8 cellular contexts compared by ENCODE assay signal in the genomic region with DNA sequence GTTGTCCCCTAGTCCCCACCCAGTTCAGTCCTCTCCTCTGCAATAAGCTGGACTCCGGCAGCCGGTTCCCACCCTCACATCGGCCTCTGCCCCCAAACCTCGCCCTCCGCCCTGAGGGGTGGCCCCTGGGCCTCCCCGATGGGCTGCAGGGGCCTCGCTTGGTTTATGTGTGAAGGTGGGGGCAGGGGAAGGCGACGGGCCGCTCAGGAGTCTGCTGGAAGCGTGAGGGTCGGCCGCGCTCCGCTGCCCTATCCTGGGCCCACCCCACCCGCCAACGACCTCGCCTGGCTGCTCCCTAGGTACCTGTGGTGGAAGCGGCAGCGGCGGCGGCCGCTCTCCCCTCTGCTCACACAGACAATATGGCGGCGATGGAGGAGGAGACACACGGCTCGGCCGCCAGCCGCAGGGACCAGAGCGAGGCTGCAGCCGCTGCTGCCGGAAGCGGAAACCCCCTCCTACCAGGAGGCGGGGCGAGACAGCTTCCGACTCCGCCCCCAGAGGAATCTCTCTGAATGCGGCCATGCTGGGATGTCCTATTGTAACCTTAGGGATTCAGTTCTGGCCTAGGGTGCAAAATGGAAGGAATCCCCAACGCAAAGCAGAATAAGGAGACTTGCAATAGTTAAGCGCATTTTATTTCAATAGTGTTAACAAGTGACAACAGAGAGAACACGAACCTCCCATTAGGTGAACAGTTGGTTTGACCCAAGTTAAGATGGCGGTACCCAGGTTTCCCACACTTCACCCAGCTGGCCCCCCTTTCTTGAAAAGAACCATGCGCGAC. TPM values are rescaled to one million over a fixed set of nuclear protein-coding genes. Genes with fewer than 3 reads are reported as not detected.
DNase-seq lines count a peak whose midpoint lies in the region; ATAC-seq and TF ChIP-seq lines count a peak whose summit lies in the region.

A gene (minus strand): TSS at position 422 of the 784 bp plus-strand sequence. CDS start 35,239 bp downstream, outside the sequence.

- H3K27me3 ChIP-seq in WERI-Rb-1 (ENCODE audit: insufficient read depth, low read depth, severe bottlenecking) (no peaks in the 10 kb centered on the region), mammary epithelial cell (ENCODE audit: insufficient read depth, low read length) (no peaks in the 10 kb centered on the region), iPS-20b (ENCODE audit: insufficient read depth, low read length) (peaks cover 27% of the 10 kb centered on the region)

- intact Hi-C loops in mammary epithelial cell (cut with micrococcal nuclease): loop anchor here (1.0 to 5.0 kb wide), 2 partner anchors 14 to 109 kb away; a partner anchor contains a TSS

- WGBS in mammary epithelial cell (ENCODE audit: low coverage, missing lambda C conversion rate): 1% methylated on average over 27 of the region's 44 CpGs

- BruUV-seq in mammary epithelial cell (replicated peaks; lab: Mats Ljungman, UMichigan): no TSS peak

- peak; percentile 93 for DNase-seq in ACHN
- DNase-seq in NCI-H2227 (lab: John Stamatoyannopoulos, UW; ENCODE audit: unreplicated experiment): peak; percentile 98
- peak; percentile 96 for DNase-seq in WERI-Rb-1
- DNase-seq in mammary epithelial cell: peak; percentile 92

- H2AFZ ChIP-seq in mammary epithelial cell (ENCODE audit: low read depth, low read length): peak within 1 kb of the TSS; percentile 93

- H3K9ac ChIP-seq in mammary epithelial cell (ENCODE audit: insufficient read depth, low read length) (peak within 1 kb of the TSS; percentile 77), iPS-20b (ENCODE audit: low read depth, low read length) (peak within 1 kb of the TSS; percentile 99)

- CTCF ChIA-PET in mammary epithelial cell (lab: Charles Lee; ENCODE audit: low non-redundant PET): interaction anchor here (0.6 kb wide), 1 partner anchor 670 kb away, joined by 3 read pairs; no protein-coding TSS in a partner anchor

- H3K4me2 ChIP-seq in mammary epithelial cell (ENCODE audit: insufficient read depth, low read depth, low read length): peak within 1 kb of the TSS; percentile 72

- ATAC-seq in GM18873 (IDR thresholded peaks at IDR 0.05; ENCODE audit: low FRiP score, unreplicated experiment): peak; percentile 93
- ATAC-seq in HG03139 (IDR thresholded peaks at IDR 0.05; ENCODE audit: unreplicated experiment): peak; percentile 95

- H3K79me2 ChIP-seq in mammary epithelial cell (ENCODE audit: insufficient read depth, low read length): peaks cover 51% of the 10 kb centered on the region

- TF ChIP-seq CTCF in WERI-Rb-1 (IDR thresholded peaks at IDR 0.05; ENCODE audit: low read depth, low read length): no peak
- TF ChIP-seq CTCF in mammary epithelial cell (conservative IDR thresholded peaks at IDR 0.05 in 1 of 2, IDR thresholded peaks at IDR 0.05 in 1 of 2; ENCODE audit: extremely low read depth in 1 of 2, insufficient read depth in 1 of 2, low read depth in 1 of 2, low read length in 2 of 2): no peak

- H3K27ac ChIP-seq in WERI-Rb-1 (peak within 1 kb of the TSS; percentile 98), mammary epithelial cell (ENCODE audit: insufficient read depth, low read depth, low read length) (peak within 1 kb of the TSS; percentile 82), iPS-20b (ENCODE audit: low read length) (peak within 1 kb of the TSS; percentile 96), skin epidermis (peak within 1 kb of the TSS; percentile 74 to 98 (median 95))

- peak within 1 kb of the TSS; percentile 95 for H3K4me3 ChIP-seq in WERI-Rb-1 (ENCODE audit: low read depth, low read length)
- H3K4me3 ChIP-seq in mammary epithelial cell (replicated peaks in 1 of 3; ENCODE audit: insufficient read depth in 1 of 3, low read depth in 2 of 3, low read length in 3 of 3): peak within 1 kb of the TSS; percentile 70 to 100 (median 87)
- peak within 1 kb of the TSS; percentile 89 for H3K4me3 ChIP-seq in iPS-20b (ENCODE audit: low read length)
- peak within 1 kb of the TSS; percentile 59 to 96 (median 94) for H3K4me3 ChIP-seq in skin epidermis

- H3K9me3 ChIP-seq in WERI-Rb-1 (ENCODE audit: severe bottlenecking): no peaks in the 10 kb centered on the region
- peaks cover 7% of the 10 kb centered on the region for H3K9me3 ChIP-seq in mammary epithelial cell (replicated peaks; ENCODE audit: insufficient read depth, low read length)
- H3K9me3 ChIP-seq in iPS-20b (ENCODE audit: insufficient read depth, low read depth, low read length): no peaks in the 10 kb centered on the region

- H3K4me1 ChIP-seq in mammary epithelial cell (ENCODE audit: insufficient read depth, low read length) (peaks cover 20% of the 10 kb centered on the region), iPS-20b (ENCODE audit: insufficient read depth, low read length) (peaks cover 34% of the 10 kb centered on the region)

- H3K36me3 ChIP-seq in WERI-Rb-1: peaks cover 10% of the 10 kb centered on the region; the same call in 1 of the 2 replicates
- no peaks in the 10 kb centered on the region for H3K36me3 ChIP-seq in mammary epithelial cell (ENCODE audit: insufficient read depth, low read length)
- peaks cover 10% of the 10 kb centered on the region; the same call in 1 of the 2 replicates for H3K36me3 ChIP-seq in iPS-20b (ENCODE audit: insufficient read depth, low read depth, low read length)

- peaks cover 3% of the 10 kb centered on the region for H4K20me1 ChIP-seq in mammary epithelial cell (ENCODE audit: insufficient read depth, low read length)

- in situ Hi-C loops in ACHN (cut with HindIII; ENCODE audit: low pct_ligation_motif_present, low pct_unique_long_range_greater_than_20kb, low sequenced_read_pairs): no loop called here
- in situ Hi-C loops in mammary epithelial cell (cut with MboI; ENCODE audit: low sequenced_read_pairs in 2 of 2): no loop called here

- dilution Hi-C loops in mammary epithelial cell (cut with HindIII; ENCODE audit: low sequenced_read_pairs): no loop called here

RNA-seq across cellular contexts. Expression of the gene that starts here (rescaled TPM):
- 100 to 1,000 TPM; 153 to 183 TPM for total RNA-seq in mammary epithelial cell
- 94.6 TPM for polyA plus RNA-seq in mammary epithelial cell
- 154 TPM for polyA minus RNA-seq in mammary epithelial cell

Comparison
In these comparisons a context has a peak if more than half of its experiments do, and no peak if none do; other contexts are left out.
1. Peak in every context shown above with its lines: DNase-seq, ATAC-seq, H3K4me3 ChIP-seq and H3K27ac ChIP-seq.